22 cellular contexts compared by ENCODE assay signal in genomic region chr3:138441256-138441655, GRCh38. TPM values are rescaled to one million over a fixed set of nuclear protein-coding genes. Genes with fewer than 3 reads are reported as not detected.
"Had no signal": no experiment of that assay in that cellular context is flagged by ENCODE, and none has a peak within 500 bp of the region (broad histone marks: within the 10 kb centered on the region; RNA-seq: fewer than 3 reads in every experiment).

No MANE protein-coding gene starts in this region.

- H3K9ac ChIP-seq: parathyroid adenoma had no signal

- ATAC-seq: activated CD8-positive, alpha-beta T cell treated with anti-CD3 and anti-CD28 coated beads for 36 hours; activated naive CD8-positive, alpha-beta T cell treated with anti-CD3 and anti-CD28 coated beads, Interleukin-2, amount 50 U/mL, for 24 hours; naive thymus-derived CD8-positive, alpha-beta T cell; T-cell had no signal

- DNase-seq: activated B cell treated with CpG ODN at 0.5 μM for 24 hours; activated CD4-positive, alpha-beta T cell treated with anti-CD3 and anti-CD28 coated beads for 48 hours; activated CD8-positive, alpha-beta T cell treated with anti-CD3 and anti-CD28 coated beads for 36 hours; activated naive CD4-positive, alpha-beta T cell treated with anti-CD3 and anti-CD28 coated beads, Interleukin-2, amount 10 ng/mL, durations not matched to agents 7 days and 5 days; activated naive CD8-positive, alpha-beta T cell treated with anti-CD3 and anti-CD28 coated beads, Interleukin-2, amount 50 U/mL, for 24 hours; activated T-cell treated with anti-CD3 and anti-CD28 coated beads, Interleukin-2, amount 50 U/mL, for 24 hours; anterior cingulate cortex; colonic mucosa; heart right ventricle; immature natural killer cell; left ventricle myocardium superior; sigmoid colon; spleen; stimulated activated CD8-positive, alpha-beta memory T cell treated with anti-CD3 and anti-CD28 coated beads, Interleukin-4, amount 100 ng/mL, for 48 hours; stimulated activated naive CD4-positive, alpha-beta T cell; T-cell had no signal

- H3K27me3 ChIP-seq: brain microvascular endothelial cell, colonic mucosa, sigmoid colon, tibial artery, vagina had no signal

- H3K36me3 ChIP-seq: brain microvascular endothelial cell, colonic mucosa, heart right ventricle, neutrophil, sigmoid colon, spleen, tibial artery, vagina had no signal

- H3K79me2 ChIP-seq: parathyroid adenoma had no signal

- H3K27ac ChIP-seq: brain microvascular endothelial cell, colonic mucosa, heart right ventricle, neutrophil, parathyroid adenoma, spleen, tibial artery, vagina had no signal

- H3K4me1 ChIP-seq: colonic mucosa, parathyroid adenoma, spleen, tibial artery, vagina had no signal

- H3K4me3 ChIP-seq: colonic mucosa, heart right ventricle, sigmoid colon, spleen, tibial artery, vagina had no signal

- H3K9me3 ChIP-seq: colonic mucosa, heart right ventricle, neutrophil, sigmoid colon, spleen, tibial artery, vagina had no signal

- H2AFZ ChIP-seq: parathyroid adenoma had no signal

RNA-seq across cellular contexts. Expression of gene ESYT3, which starts 6.8 kb away (rescaled TPM):
- total RNA-seq: activated B cell treated with CpG ODN at 0.5 μM for 24 hours, spleen had no signal
